In genomic region chr4:139658185-139658584, GRCh38 we compare ENCODE assay signal across 10 cellular contexts. TPM values are rescaled to one million over a fixed set of nuclear protein-coding genes. Genes with fewer than 3 reads are reported as not detected.
A peak's percentile ranks its signal among the peaks of the same experiment; 100 is the strongest.
DNase-seq lines count a peak whose midpoint lies in the region; ATAC-seq, FAIRE-seq and TF ChIP-seq lines count a peak whose summit lies in the region.
"Had no signal": no experiment of that assay in that cellular context is flagged by ENCODE, and none has a peak within 500 bp of the region (broad histone marks: within the 10 kb centered on the region; RNA-seq: fewer than 3 reads in every experiment).

No MANE protein-coding gene starts in this region.

- peak overlapping the region; percentile 98 for H3K27ac Mint-ChIP-seq in activated T-helper 17 cell treated with anti-CD3 and anti-CD28 coated beads, Interleukin-2, amount 50 U/mL, for 72 hours

- FAIRE-seq in GM12891 (lab: Jason Lieb, UNC): no peak

- H3K4me3 ChIP-seq in heart left ventricle (no peak overlapping the region), hepatocyte (no peak overlapping the region), urinary bladder (ENCODE audit: low read depth, low read length) (no peak overlapping the region)
- H3K4me3 ChIP-seq: GM12878 had no signal

- H3K4me1 ChIP-seq in heart left ventricle (peaks cover 0 to 37% (median 13%) of the 10 kb centered on the region in 12 donors), hepatocyte (ENCODE audit: insufficient read depth) (peaks cover 25% of the 10 kb centered on the region), urinary bladder (ENCODE audit: insufficient read depth) (no peaks in the 10 kb centered on the region)

- intact Hi-C loops in heart left ventricle (cut with DNase I): loop anchor here in 7 of 10 donors (5.0 to 10.0 kb wide), 5 partner anchors 497 to 667 kb away; partner anchors contain the start of gene MAML3 (in 2 of the 7)
- intact Hi-C loops in Right ventricle myocardium inferior (cut with DNase I): no loop called here

- H3K27ac ChIP-seq in heart left ventricle (peak overlapping the region in 7 of 12 donors; percentile 2 to 49 (median 35)), hepatocyte (peak overlapping the region; percentile 71), urinary bladder (ENCODE audit: low read depth) (peak overlapping the region; percentile 24)

- no peaks in the 10 kb centered on the region for H3K9me2 ChIP-seq in hepatocyte (replicated peaks; ENCODE audit: insufficient read depth)

- peaks cover 20% of the 10 kb centered on the region for H3K4me1 Mint-ChIP-seq in activated T-helper 17 cell treated with anti-CD3 and anti-CD28 coated beads, Interleukin-2, amount 50 U/mL, for 72 hours

- H3K27me3 ChIP-seq in heart left ventricle (no peaks in the 10 kb centered on the region), hepatocyte (no peaks in the 10 kb centered on the region)

- no peaks in the 10 kb centered on the region for H3K27me3 Mint-ChIP-seq in activated T-helper 17 cell treated with anti-CD3 and anti-CD28 coated beads, Interleukin-2, amount 50 U/mL, for 72 hours

- no peak overlapping the region for H2AFZ ChIP-seq in hepatocyte

- 83 to 95% (median 90%) methylated on average over 4 of the region's 4 CpGs for WGBS in heart left ventricle, 4 donors
- 91% methylated on average over 4 of the region's 4 CpGs for WGBS in hepatocyte (ENCODE audit: low lambda C conversion rate, missing lambda C conversion rate)
- WGBS in urinary bladder: 89% methylated on average over 4 of the region's 4 CpGs

- H3K4me2 ChIP-seq in hepatocyte: no peak overlapping the region

- no peak for TF ChIP-seq CTCF in heart left ventricle (IDR thresholded peaks at IDR 0.05)
- no peak for TF ChIP-seq CTCF in hepatocyte (IDR thresholded peaks at IDR 0.05; ENCODE audit: poor library complexity)

- H3K36me3 ChIP-seq in heart left ventricle (no peaks in the 10 kb centered on the region), hepatocyte (replicated peaks; ENCODE audit: insufficient read depth, low read depth) (no peaks in the 10 kb centered on the region), urinary bladder (ENCODE audit: insufficient read depth) (no peaks in the 10 kb centered on the region)

- H3K9me3 ChIP-seq in heart left ventricle (no peaks in the 10 kb centered on the region), hepatocyte (ENCODE audit: low read depth) (no peaks in the 10 kb centered on the region)

- H3K9me3 Mint-ChIP-seq in activated T-helper 17 cell treated with anti-CD3 and anti-CD28 coated beads, Interleukin-2, amount 50 U/mL, for 72 hours: no peaks in the 10 kb centered on the region

- no peak for DNase-seq in heart left ventricle
- DNase-seq in Right ventricle myocardium inferior (ENCODE audit: missing footprints): no peak
- no peak for DNase-seq in hepatocyte (ENCODE audit: low spot score)
- no peak for DNase-seq in GM12891 (ENCODE audit: insufficient read length, low spot score)
- DNase-seq: NCI-H1105 had no signal

- no peak for ATAC-seq in heart left ventricle
- no peak for ATAC-seq in Right ventricle myocardium inferior
- peak; percentile 60 for ATAC-seq in activated T-helper 17 cell treated with anti-CD3 and anti-CD28 coated beads, Interleukin-2, amount 50 U/mL, for 72 hours (replicated peaks)
- ATAC-seq in HG02642 (IDR thresholded peaks at IDR 0.05; ENCODE audit: poor library complexity, unreplicated experiment): no peak
- no peak for ATAC-seq in HG02588 (IDR thresholded peaks at IDR 0.05; ENCODE audit: unreplicated experiment)
- ATAC-seq: GM12878 had no signal

- TF ChIP-seq POLR2A in heart left ventricle (IDR thresholded peaks at IDR 0.05) (no peak), GM12891 (IDR thresholded peaks at IDR 0.05; ENCODE audit: low read depth, low read length) (no peak)

- no peaks in the 10 kb centered on the region for H4K20me1 ChIP-seq in hepatocyte (ENCODE audit: insufficient read depth, poor library complexity, severe bottlenecking)

- peak overlapping the region; percentile 90 for H3K4me3 Mint-ChIP-seq in activated T-helper 17 cell treated with anti-CD3 and anti-CD28 coated beads, Interleukin-2, amount 50 U/mL, for 72 hours

- H3K36me3 Mint-ChIP-seq in activated T-helper 17 cell treated with anti-CD3 and anti-CD28 coated beads, Interleukin-2, amount 50 U/mL, for 72 hours (ENCODE audit: low read depth): no peaks in the 10 kb centered on the region

- no peaks in the 10 kb centered on the region for H3K79me2 ChIP-seq in hepatocyte

TF ChIP-seq in GM12891, 5 proteins besides CTCF, POLR2A, EP300 and RAD21:
- TF ChIP-seq SPI1 (IDR thresholded peaks at IDR 0.05; ENCODE audit: low read depth, low read length) (no peak), POLR2AphosphoS5 (IDR thresholded peaks at IDR 0.05; ENCODE audit: low read depth, low read length) (no peak), POU2F2 (IDR thresholded peaks at IDR 0.05; ENCODE audit: low read depth, low read length) (no peak), TAF1 (IDR thresholded peaks at IDR 0.05; ENCODE audit: low read depth, low read length) (no peak), PAX5 (IDR thresholded peaks at IDR 0.05; ENCODE audit: insufficient read depth, low read length, severe bottlenecking) (no peak)

RNA-seq across cellular contexts. Expression of gene MGST2, which starts 7.4 kb away (rescaled TPM):
- total RNA-seq in heart left ventricle: 100 to 1,000 TPM in 7 of 9 donors, 10 to 100 TPM in 2; 94.7 to 122 (median 105) TPM
- polyA plus RNA-seq in heart left ventricle: 100 to 1,000 TPM in 1 of 2 donors, 10 to 100 TPM in 1; 86.6 to 209 TPM
- 101 TPM for total RNA-seq in Right ventricle myocardium inferior
- total RNA-seq in activated T-helper 17 cell treated with anti-CD3 and anti-CD28 coated beads, Interleukin-2, amount 50 U/mL, for 72 hours: 10 to 100 TPM; 29.2 to 32.0 TPM
- total RNA-seq in hepatocyte: 82.4 and 88.5 TPM in 2 replicates
- 97.9 and 108 TPM in 2 replicates for polyA plus RNA-seq in hepatocyte
- total RNA-seq in urinary bladder: 51.8 TPM
- 69.1 TPM for polyA plus RNA-seq in urinary bladder
- polyA plus RNA-seq in GM12891 (2012; ENCODE audit: low read depth, missing spikeins): 33.4 TPM
